In the genomic region with DNA sequence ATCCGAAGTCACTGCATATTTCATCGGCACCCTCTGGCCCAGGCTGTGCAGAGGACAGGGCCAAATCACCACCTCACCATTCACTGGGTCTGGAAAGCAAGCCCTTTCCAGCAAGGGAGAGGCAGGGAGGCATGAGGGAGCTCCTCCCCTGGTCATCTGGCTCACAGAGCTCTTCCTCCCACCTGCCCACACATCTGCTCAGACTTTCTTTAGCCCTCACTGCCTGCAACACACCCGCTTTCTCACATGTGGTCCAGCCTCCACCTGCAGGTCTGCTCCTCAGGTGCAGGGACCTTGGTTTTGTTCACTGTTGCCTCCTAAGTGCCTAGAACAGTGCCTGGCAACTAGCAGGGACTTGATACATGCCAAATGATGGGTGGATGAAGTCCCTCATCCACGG, we compare ENCODE assay signal across 18 cellular contexts. TPM values are rescaled to one million over a fixed set of nuclear protein-coding genes. Genes with fewer than 3 reads are reported as not detected.
A peak's percentile ranks its signal among the peaks of the same experiment; 100 is the strongest.
DNase-seq lines count a peak whose midpoint lies in the region; ATAC-seq, FAIRE-seq and TF ChIP-seq lines count a peak whose summit lies in the region.
"Had no signal": no experiment of that assay in that cellular context is flagged by ENCODE, and none has a peak within 500 bp of the region (broad histone marks: within the 10 kb centered on the region; RNA-seq: fewer than 3 reads in every experiment).

No MANE protein-coding gene starts in this region.

- TF ChIP-seq CTCF in activated B cell treated with CpG ODN at 0.5 μM for 24 hours (IDR thresholded peaks at IDR 0.05), result no peak
- no peak for TF ChIP-seq CTCF in esophagus muscularis mucosa (IDR thresholded peaks at IDR 0.05)

- ATAC-seq in activated B cell treated with CpG ODN at 0.5 μM for 24 hours (ENCODE audit: low read depth), result no peak
- ATAC-seq in natural killer cell treated with Interleukin-12 subunit alpha and Interleukin-12 subunit beta and Interleukin-15 and Interleukin-18, amount 100 ng/mL, for 72 hours, result no peak
- ATAC-seq in GM19324 (IDR thresholded peaks at IDR 0.05; ENCODE audit: low FRiP score, unreplicated experiment), result no peak
- ATAC-seq: esophagus mucosa, right lobe of liver had no signal

- no peak for DNase-seq in CD8-positive, alpha-beta memory T cell
- DNase-seq in GM18507 (ENCODE audit: extremely low spot score, insufficient read length, low read depth) (no peak), activated B cell treated with CpG ODN at 0.5 μM for 24 hours (no peak), NCI-H1092 treated with DMSO at 0.1 percent for 48 hours (lab: John Stamatoyannopoulos, UW) (no peak), esophagus muscularis mucosa (ENCODE audit: extremely low spot score) (no peak)
- DNase-seq in natural killer cell treated with Interleukin-12 subunit alpha and Interleukin-12 subunit beta and Interleukin-15 and Interleukin-18, amount 100 ng/mL, for 72 hours (ENCODE audit: low spot score), result no peak
- DNase-seq: activated CD4-positive, alpha-beta memory T cell treated with anti-CD3 and anti-CD28 coated beads, Interleukin-2, amount 10 ng/mL, durations not matched to agents 7 days and 5 days; activated gamma-delta T cell; C1 segment of cervical spinal cord; cortex of kidney; KBM-7; NCI-H1417; NK-92 treated with Interleukin-12 subunit alpha and Interleukin-12 subunit beta, amount 100 ng/mL, for 24 hours; right lobe of liver; stimulated activated CD4-positive, alpha-beta T cell treated with anti-CD3 and anti-CD28 coated beads, Interleukin-1b, Interleukin-23, amount 100 ng/mL, for 48 hours had no signal

- peak; percentile 42 for FAIRE-seq in GM18507 (lab: Jason Lieb, UNC)

- peak overlapping the region in 6 of 8 donors; percentile 2 to 98 (median 90) for H3K27ac Mint-ChIP-seq in CD8-positive, alpha-beta memory T cell
- peak overlapping the region; percentile 89 for H3K27ac Mint-ChIP-seq in activated B cell treated with CpG ODN at 0.5 μM for 24 hours
- H3K27ac Mint-ChIP-seq in natural killer cell treated with Interleukin-12 subunit alpha and Interleukin-12 subunit beta and Interleukin-15 and Interleukin-18, amount 100 ng/mL, for 72 hours, result peak overlapping the region; percentile 79 to 85

- peaks cover 62 to 88% (median 80%) of the 10 kb centered on the region in 3 donors for H3K4me1 Mint-ChIP-seq in CD8-positive, alpha-beta memory T cell
- H3K4me1 Mint-ChIP-seq in activated B cell treated with CpG ODN at 0.5 μM for 24 hours, result peaks cover 85% of the 10 kb centered on the region
- H3K4me1 Mint-ChIP-seq in natural killer cell treated with Interleukin-12 subunit alpha and Interleukin-12 subunit beta and Interleukin-15 and Interleukin-18, amount 100 ng/mL, for 72 hours (ENCODE audit: low read depth in 2 of 2), result peaks cover 65 to 68% of the 10 kb centered on the region in 2 donors

- TF ChIP-seq POLR2A in esophagus muscularis mucosa (IDR thresholded peaks at IDR 0.05; ENCODE audit: low read depth), result no peak

- H3K4me3 ChIP-seq in CD8-positive, alpha-beta memory T cell (ENCODE audit: low read length), result no peak overlapping the region
- H3K4me3 ChIP-seq in esophagus muscularis mucosa, result no peak overlapping the region
- H3K4me3 ChIP-seq: right lobe of liver, thoracic aorta had no signal

- POLR2A ChIA-PET in CD8-positive, alpha-beta memory T cell (lab: Charles Lee), result no interaction called here
- POLR2A ChIA-PET in activated B cell treated with CpG ODN at 0.5 μM for 24 hours (lab: Charles Lee), result interaction anchor here (0.9 to 5.4 kb wide), 4 partner anchors 9 to 516 kb away, joined by 4 to 59 read pairs (median 5); a partner anchor contains a TSS

- H3K36me3 Mint-ChIP-seq in CD8-positive, alpha-beta memory T cell, result no peaks in the 10 kb centered on the region
- peaks cover 3% of the 10 kb centered on the region for H3K36me3 Mint-ChIP-seq in activated B cell treated with CpG ODN at 0.5 μM for 24 hours (ENCODE audit: low read depth)
- H3K36me3 Mint-ChIP-seq in natural killer cell treated with Interleukin-12 subunit alpha and Interleukin-12 subunit beta and Interleukin-15 and Interleukin-18, amount 100 ng/mL, for 72 hours, result no peaks in the 10 kb centered on the region

- H3K9me3 ChIP-seq in CD8-positive, alpha-beta memory T cell (ENCODE audit: low read length), result no peaks in the 10 kb centered on the region
- no peaks in the 10 kb centered on the region for H3K9me3 ChIP-seq in esophagus muscularis mucosa
- H3K9me3 ChIP-seq: right lobe of liver, thoracic aorta had no signal

- 97% methylated on average over 4 of the region's 4 CpGs for WGBS in esophagus muscularis mucosa

- H3K4me3 Mint-ChIP-seq in CD8-positive, alpha-beta memory T cell, result peak overlapping the region in 2 of 7 donors; percentile 23 to 78
- H3K4me3 Mint-ChIP-seq in activated B cell treated with CpG ODN at 0.5 μM for 24 hours, result peak overlapping the region; percentile 73
- H3K4me3 Mint-ChIP-seq in natural killer cell treated with Interleukin-12 subunit alpha and Interleukin-12 subunit beta and Interleukin-15 and Interleukin-18, amount 100 ng/mL, for 72 hours, result peak overlapping the region; percentile 84

- no peaks in the 10 kb centered on the region for H3K36me3 ChIP-seq in CD8-positive, alpha-beta memory T cell (ENCODE audit: insufficient read depth, low read length)
- H3K36me3 ChIP-seq in esophagus muscularis mucosa, result no peaks in the 10 kb centered on the region
- H3K36me3 ChIP-seq: right lobe of liver, thoracic aorta had no signal

- no peak for TF ChIP-seq EP300 in esophagus muscularis mucosa (IDR thresholded peaks at IDR 0.05)

- no peaks in the 10 kb centered on the region for H3K27me3 Mint-ChIP-seq in CD8-positive, alpha-beta memory T cell
- H3K27me3 Mint-ChIP-seq in activated B cell treated with CpG ODN at 0.5 μM for 24 hours, result no peaks in the 10 kb centered on the region
- H3K27me3 Mint-ChIP-seq in natural killer cell treated with Interleukin-12 subunit alpha and Interleukin-12 subunit beta and Interleukin-15 and Interleukin-18, amount 100 ng/mL, for 72 hours, result no peaks in the 10 kb centered on the region
- H3K27me3 Mint-ChIP-seq: activated CD4-positive, alpha-beta memory T cell treated with anti-CD3 and anti-CD28 coated beads, Interleukin-2, amount 10 ng/mL, durations not matched to agents 7 days and 5 days had no signal

- intact Hi-C loops in activated B cell treated with CpG ODN at 0.5 μM for 24 hours (cut with micrococcal nuclease) (no loop called here), esophagus muscularis mucosa (cut with DNase I) (no loop called here)

- H3K9me3 Mint-ChIP-seq in CD8-positive, alpha-beta memory T cell, result no peaks in the 10 kb centered on the region
- H3K9me3 Mint-ChIP-seq in activated B cell treated with CpG ODN at 0.5 μM for 24 hours, result no peaks in the 10 kb centered on the region
- no peaks in the 10 kb centered on the region for H3K9me3 Mint-ChIP-seq in natural killer cell treated with Interleukin-12 subunit alpha and Interleukin-12 subunit beta and Interleukin-15 and Interleukin-18, amount 100 ng/mL, for 72 hours
- H3K9me3 Mint-ChIP-seq: activated CD4-positive, alpha-beta memory T cell treated with anti-CD3 and anti-CD28 coated beads, Interleukin-2, amount 10 ng/mL, durations not matched to agents 7 days and 5 days had no signal

- H3K27ac ChIP-seq in CD8-positive, alpha-beta memory T cell (ENCODE audit: low read depth, low read length), result no peak overlapping the region
- H3K27ac ChIP-seq in esophagus muscularis mucosa (replicated peaks in 1 of 4), result no peak overlapping the region
- H3K27ac ChIP-seq: right lobe of liver, thoracic aorta had no signal

- CTCF ChIA-PET in CD8-positive, alpha-beta memory T cell (lab: Charles Lee), result interaction anchor here (1.0 kb wide), 1 partner anchor 8 kb away, joined by 3 read pairs; no protein-coding TSS in a partner anchor
- CTCF ChIA-PET in activated B cell treated with CpG ODN at 0.5 μM for 24 hours (lab: Charles Lee), result interaction anchor here (1.1 kb wide), 1 partner anchor 35 kb away, joined by 3 read pairs; a partner anchor contains a TSS

- peaks cover 56% of the 10 kb centered on the region for H3K4me1 ChIP-seq in CD8-positive, alpha-beta memory T cell (ENCODE audit: insufficient read depth, low read length)
- H3K4me1 ChIP-seq in esophagus muscularis mucosa, result peaks cover 61 to 92% (median 69%) of the 10 kb centered on the region in 4 donors

- H3K27me3 ChIP-seq in CD8-positive, alpha-beta memory T cell (ENCODE audit: insufficient read depth, low read length, poor library complexity, severe bottlenecking), result no peaks in the 10 kb centered on the region
- no peaks in the 10 kb centered on the region for H3K27me3 ChIP-seq in esophagus muscularis mucosa
- H3K27me3 ChIP-seq: right lobe of liver had no signal

RNA-seq across cellular contexts. Expression of a gene that starts 21.0 kb away (rescaled TPM):
- total RNA-seq in CD8-positive, alpha-beta memory T cell, result 10 to 100 TPM; 41.9 to 43.8 TPM
- 30.6 TPM for polyA plus RNA-seq in CD8-positive, alpha-beta memory T cell
- 41.6 and 51.7 TPM in 2 replicates for total RNA-seq in activated B cell treated with CpG ODN at 0.5 μM for 24 hours
- 10 to 100 TPM; 52.2 to 71.5 TPM for total RNA-seq in natural killer cell treated with Interleukin-12 subunit alpha and Interleukin-12 subunit beta and Interleukin-15 and Interleukin-18, amount 100 ng/mL, for 72 hours
- 10 to 100 TPM; 22.8 to 39.7 (median 34.0) TPM for total RNA-seq in esophagus muscularis mucosa

RNA-seq across cellular contexts. Expression of a gene that starts 34.8 kb away (rescaled TPM):
- total RNA-seq in CD8-positive, alpha-beta memory T cell, result 10 to 100 TPM; 14.7 to 17.1 TPM
- polyA plus RNA-seq in CD8-positive, alpha-beta memory T cell, result 3.1 TPM
- total RNA-seq in activated B cell treated with CpG ODN at 0.5 μM for 24 hours (32.0 and 36.1 TPM in 2 replicates), esophagus muscularis mucosa (10 to 100 TPM in 2 of 4 donors, 1 to 10 TPM in 2; 4.2 to 11.7 (median 8.8) TPM)
- total RNA-seq in natural killer cell treated with Interleukin-12 subunit alpha and Interleukin-12 subunit beta and Interleukin-15 and Interleukin-18, amount 100 ng/mL, for 72 hours, result 10 to 100 TPM; 15.5 to 28.1 TPM

RNA-seq across cellular contexts. Expression of a gene that starts 50.9 kb away (rescaled TPM):
- total RNA-seq in CD8-positive, alpha-beta memory T cell, result 10 to 100 TPM; 73.1 to 74.2 TPM
- 20.3 TPM for polyA plus RNA-seq in CD8-positive, alpha-beta memory T cell
- total RNA-seq in activated B cell treated with CpG ODN at 0.5 μM for 24 hours (70.9 and 89.3 TPM in 2 replicates), esophagus muscularis mucosa (10 to 100 TPM in 3 of 4 donors, 1 to 10 TPM in 1; 9.1 to 18.0 (median 12.9) TPM)
- total RNA-seq in natural killer cell treated with Interleukin-12 subunit alpha and Interleukin-12 subunit beta and Interleukin-15 and Interleukin-18, amount 100 ng/mL, for 72 hours, result 10 to 100 TPM; 64.1 to 93.0 TPM
